In the genomic region with DNA sequence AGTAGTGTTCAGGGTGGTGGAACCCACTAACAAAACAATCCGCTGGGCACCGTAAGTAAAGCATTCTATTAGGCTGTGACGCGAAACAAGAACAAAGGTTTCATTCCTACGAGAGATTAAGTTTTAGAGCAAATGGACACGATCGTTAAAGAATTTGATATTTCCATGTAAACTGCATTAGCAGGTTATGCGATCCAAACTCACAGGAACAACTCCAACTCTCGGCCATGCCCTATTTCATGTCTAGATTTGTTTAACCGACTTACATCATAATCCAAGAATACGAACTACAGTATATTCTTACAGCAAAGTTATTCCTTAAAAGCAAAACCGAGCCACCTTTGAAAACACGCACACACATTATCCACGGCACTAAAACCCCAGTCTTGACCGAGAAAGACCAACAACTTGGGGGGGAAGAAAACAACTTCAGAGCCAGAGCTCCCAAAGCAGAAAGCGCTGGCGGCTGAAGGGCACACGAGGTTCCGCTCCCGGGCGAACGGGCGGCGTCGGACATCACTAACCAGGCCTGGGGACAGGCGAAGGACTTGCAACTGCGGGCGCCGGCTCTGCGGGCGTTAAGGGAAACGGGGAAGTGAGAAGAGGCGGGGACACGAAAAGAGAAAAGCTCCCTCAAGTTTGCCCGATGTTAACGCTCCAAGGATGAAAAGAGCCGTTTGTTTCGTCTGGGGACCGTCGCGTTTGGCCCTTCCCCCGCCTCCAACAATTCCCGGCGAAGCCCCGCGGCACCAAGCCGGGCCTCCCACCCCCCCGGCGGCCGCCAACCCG, we compare ENCODE assay signal across 8 cellular contexts. TPM values are rescaled to one million over a fixed set of nuclear protein-coding genes. Genes with fewer than 3 reads are reported as not detected.
A peak's percentile ranks its signal among the peaks of the same experiment; 100 is the strongest.
DNase-seq lines count a peak whose midpoint lies in the region; ATAC-seq and TF ChIP-seq lines count a peak whose summit lies in the region.

No MANE protein-coding gene starts in this region.

- H3K27me3 ChIP-seq in layer of hippocampus (ENCODE audit: control insufficient read depth, insufficient read depth, low read length), result no peaks in the 10 kb centered on the region

- DNase-seq in Daoy (ENCODE audit: low read depth) (peak; percentile 68), HuH-7.5 (ENCODE audit: low spot score) (peak; percentile 42), SK-N-DZ (ENCODE audit: low spot score) (peak; percentile 62), choroid plexus epithelial cell (ENCODE audit: low read depth) (peak; percentile 56), amniotic stem cell (lab: John Stamatoyannopoulos, UW) (no peak)
- DNase-seq in stimulated activated CD4-positive, alpha-beta T cell treated with anti-CD3 and anti-CD28 coated beads, Interleukin-12 subunit alpha, Interleukin-12 subunit beta, amount 100 ng/mL, for 48 hours (ENCODE audit: low read depth in 2 of 3, low spot score in 1 of 3), result peak in 2 of 3 donors; percentile 3 to 32

- ATAC-seq in GM21390 (IDR thresholded peaks at IDR 0.05; ENCODE audit: unreplicated experiment), result peak; percentile 14

- peak overlapping the region; percentile 85 for H3K4me3 ChIP-seq in choroid plexus epithelial cell (ENCODE audit: low read depth, low read length)

- peak overlapping the region; percentile 71 for H3K27ac ChIP-seq in layer of hippocampus (ENCODE audit: low read depth, low read length)

- no peak for TF ChIP-seq CTCF in choroid plexus epithelial cell (conservative IDR thresholded peaks at IDR 0.05; ENCODE audit: low read depth, low read length)

RNA-seq across cellular contexts. Expression of gene B3GALNT2, which starts 0.7 kb away (rescaled TPM):
- total RNA-seq in Daoy (2014; rRNA removed; shearing (Covaris generic)), result 30.0 and 31.9 TPM in 2 replicates
- 24.4 and 26.5 TPM in 2 replicates for polyA plus RNA-seq in SK-N-DZ (2014; cell fraction: cytosol; rRNA removed)
- polyA plus RNA-seq in SK-N-DZ (2014; cell fraction: nucleus; rRNA removed), result 17.7 and 32.4 TPM in 2 replicates
